ENCODE assay signal across 21 cellular contexts in the genomic region with DNA sequence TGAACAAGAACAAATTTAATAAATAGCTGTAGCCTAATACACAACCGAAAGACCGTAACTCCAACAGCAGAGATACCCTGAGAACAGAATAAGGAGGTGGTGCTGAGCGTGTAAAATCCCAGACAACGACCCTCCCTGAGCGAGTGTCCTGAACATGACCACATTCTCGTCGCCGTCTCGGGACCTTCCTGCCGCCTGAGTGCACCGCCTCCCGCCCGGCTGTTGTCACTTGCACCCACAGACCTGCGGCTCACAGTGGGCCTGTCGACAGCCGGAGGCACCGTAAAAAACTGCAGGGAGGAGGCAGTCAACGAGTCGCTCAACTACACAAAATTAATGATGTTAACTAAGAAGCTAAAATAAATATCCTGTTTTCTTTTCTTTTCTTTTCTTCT. TPM values are rescaled to one million over a fixed set of nuclear protein-coding genes. Genes with fewer than 3 reads are reported as not detected.
DNase-seq lines count a peak whose midpoint lies in the region; ATAC-seq and TF ChIP-seq lines count a peak whose summit lies in the region.
"Had no signal": no experiment of that assay in that cellular context is flagged by ENCODE, and none has a peak within 500 bp of the region (broad histone marks: within the 10 kb centered on the region; RNA-seq: fewer than 3 reads in every experiment).

No MANE protein-coding gene starts in this region.

- intact Hi-C loops in mammary epithelial cell (cut with micrococcal nuclease) = loop anchor here (1.0 kb wide), 1 partner anchor 26 kb away; no protein-coding TSS in a partner anchor

- no peaks in the 10 kb centered on the region for H3K36me3 Mint-ChIP-seq in T-helper 17 cell (ENCODE audit: low read depth)
- H3K36me3 Mint-ChIP-seq: activated naive CD8-positive, alpha-beta T cell treated with anti-CD3 and anti-CD28 coated beads for 36 hours; natural killer cell had no signal

- no peaks in the 10 kb centered on the region for H4K20me1 ChIP-seq in osteoblast (ENCODE audit: insufficient read depth, low read length)
- H4K20me1 ChIP-seq in mammary epithelial cell (ENCODE audit: insufficient read depth, low read length) = no peaks in the 10 kb centered on the region

- H3K4me2 ChIP-seq in osteoblast (ENCODE audit: insufficient read depth, low read length) = no peak overlapping the region
- H3K4me2 ChIP-seq in mammary epithelial cell (ENCODE audit: insufficient read depth, low read depth, low read length) = no peak overlapping the region

- H3K4me3 ChIP-seq in osteoblast (ENCODE audit: insufficient read depth, low read length) (no peak overlapping the region), mammary epithelial cell (replicated peaks in 1 of 3; ENCODE audit: insufficient read depth in 1 of 3, low read depth in 2 of 3, low read length in 3 of 3) (no peak overlapping the region)
- H3K4me3 ChIP-seq: prostate gland, spleen, stomach had no signal

- H3K4me1 ChIP-seq in osteoblast (ENCODE audit: insufficient read depth, low read length) (peaks cover 5% of the 10 kb centered on the region), mammary epithelial cell (ENCODE audit: insufficient read depth, low read length) (no peaks in the 10 kb centered on the region)
- H3K4me1 ChIP-seq: prostate gland had no signal

- DNase-seq in H4 (ENCODE audit: low spot score) (peak; percentile 1), MV-4-11 (lab: John Stamatoyannopoulos, UW) (peak; percentile 30), glomerular visceral epithelial cell (ENCODE audit: extremely low spot score) (peak; percentile 29), osteoblast (ENCODE audit: insufficient read length, low spot score, missing footprints) (peak; percentile 8), T-helper 17 cell (no peak), mammary epithelial cell (no peak), NCI-H446 treated with DMSO at 0.1 percent for 48 hours (lab: John Stamatoyannopoulos, UW) (no peak)
- DNase-seq: activated CD4-positive, alpha-beta T cell treated with anti-CD3 and anti-CD28 coated beads for 36 hours; activated naive CD8-positive, alpha-beta T cell treated with anti-CD3 and anti-CD28 coated beads for 36 hours; GOT3; natural killer cell; NCI-H1092; NCI-H2029; spleen; stimulated activated CD4-positive, alpha-beta T cell treated with anti-CD3 and anti-CD28 coated beads, Interleukin-4, amount 100 ng/mL, for 24 hours; stomach had no signal

- no peaks in the 10 kb centered on the region for H3K27me3 Mint-ChIP-seq in T-helper 17 cell
- H3K27me3 Mint-ChIP-seq: activated CD4-positive, alpha-beta T cell treated with anti-CD3 and anti-CD28 coated beads for 36 hours; activated naive CD8-positive, alpha-beta T cell treated with anti-CD3 and anti-CD28 coated beads for 36 hours had no signal

- WGBS in mammary epithelial cell (ENCODE audit: low coverage, missing lambda C conversion rate) = 94% methylated on average over 19 of the region's 19 CpGs

- H3K9me3 ChIP-seq in osteoblast (ENCODE audit: low read depth, low read length) (no peaks in the 10 kb centered on the region), T-helper 17 cell (ENCODE audit: control insufficient read depth, low read length, poor library complexity, severe bottlenecking) (no peaks in the 10 kb centered on the region), mammary epithelial cell (replicated peaks; ENCODE audit: insufficient read depth, low read length) (no peaks in the 10 kb centered on the region)
- H3K9me3 ChIP-seq: prostate gland, spleen, stomach had no signal

- H2AFZ ChIP-seq in osteoblast (ENCODE audit: low read length) (no peak overlapping the region), mammary epithelial cell (ENCODE audit: low read depth, low read length) (no peak overlapping the region)

- no peaks in the 10 kb centered on the region for H3K4me1 Mint-ChIP-seq in T-helper 17 cell
- H3K4me1 Mint-ChIP-seq: activated CD4-positive, alpha-beta T cell treated with anti-CD3 and anti-CD28 coated beads for 36 hours; activated naive CD8-positive, alpha-beta T cell treated with anti-CD3 and anti-CD28 coated beads for 36 hours; natural killer cell had no signal

- TF ChIP-seq CTCF in osteoblast (IDR thresholded peaks at IDR 0.05; ENCODE audit: extremely low read depth, low read depth, low read length) = no peak
- no peak for TF ChIP-seq CTCF in mammary epithelial cell (conservative IDR thresholded peaks at IDR 0.05 in 1 of 2, IDR thresholded peaks at IDR 0.05 in 1 of 2; ENCODE audit: extremely low read depth in 1 of 2, insufficient read depth in 1 of 2, low read depth in 1 of 2, low read length in 2 of 2)

- dilution Hi-C loops in mammary epithelial cell (cut with HindIII; ENCODE audit: low sequenced_read_pairs) = no loop called here

- ATAC-seq in GM21528 (IDR thresholded peaks at IDR 0.05; ENCODE audit: low FRiP score, unreplicated experiment) (no peak), T-helper 17 cell (no peak)
- ATAC-seq: activated CD4-positive, alpha-beta T cell treated with anti-CD3 and anti-CD28 coated beads for 36 hours; natural killer cell had no signal

- H3K27ac Mint-ChIP-seq in T-helper 17 cell = no peak overlapping the region
- H3K27ac Mint-ChIP-seq: activated CD4-positive, alpha-beta T cell treated with anti-CD3 and anti-CD28 coated beads for 36 hours; activated naive CD8-positive, alpha-beta T cell treated with anti-CD3 and anti-CD28 coated beads for 36 hours; natural killer cell had no signal

- H3K27me3 ChIP-seq in osteoblast (ENCODE audit: insufficient read depth, low read length) = no peaks in the 10 kb centered on the region
- peaks cover 7% of the 10 kb centered on the region for H3K27me3 ChIP-seq in mammary epithelial cell (ENCODE audit: insufficient read depth, low read length)
- H3K27me3 ChIP-seq: dorsolateral prefrontal cortex had no signal

- CTCF ChIA-PET in mammary epithelial cell (lab: Charles Lee; ENCODE audit: low non-redundant PET) = no interaction called here

- no peaks in the 10 kb centered on the region for H3K36me3 ChIP-seq in osteoblast (ENCODE audit: insufficient read depth, low read length)
- no peaks in the 10 kb centered on the region for H3K36me3 ChIP-seq in mammary epithelial cell (ENCODE audit: insufficient read depth, low read length)
- H3K36me3 ChIP-seq: prostate gland, spleen, stomach had no signal

- no peaks in the 10 kb centered on the region for H3K79me2 ChIP-seq in osteoblast (ENCODE audit: insufficient read depth, low read length)
- H3K79me2 ChIP-seq in mammary epithelial cell (ENCODE audit: insufficient read depth, low read length) = no peaks in the 10 kb centered on the region

- BruUV-seq in mammary epithelial cell (replicated peaks; lab: Mats Ljungman, UMichigan) = no TSS peak

- H3K27ac ChIP-seq in osteoblast (ENCODE audit: low read depth, low read length) (no peak overlapping the region), mammary epithelial cell (ENCODE audit: insufficient read depth, low read depth, low read length) (no peak overlapping the region)
- H3K27ac ChIP-seq: epithelial cell of prostate, prostate gland, spleen, stomach had no signal

- no peak overlapping the region for H3K9ac ChIP-seq in mammary epithelial cell (ENCODE audit: insufficient read depth, low read length)

- in situ Hi-C loops in mammary epithelial cell (cut with MboI; ENCODE audit: low sequenced_read_pairs in 2 of 2) = loop anchor here (10.0 kb wide), 2 partner anchors 125 to 455 kb away; no protein-coding TSS in a partner anchor

- no peak overlapping the region for H3K4me3 Mint-ChIP-seq in T-helper 17 cell
- H3K4me3 Mint-ChIP-seq: activated CD4-positive, alpha-beta T cell treated with anti-CD3 and anti-CD28 coated beads for 36 hours; activated naive CD8-positive, alpha-beta T cell treated with anti-CD3 and anti-CD28 coated beads for 36 hours; natural killer cell had no signal

RNA-seq across cellular contexts. Expression of gene GRTP1, which starts 35.8 kb away (rescaled TPM):
- 3.6 and 6.7 TPM in 2 replicates for total RNA-seq in H4 (2014; rRNA removed; shearing (Covaris generic))
- total RNA-seq in osteoblast = 0.29 and 0.36 TPM in 2 replicates
- total RNA-seq in T-helper 17 cell = under 1 TPM in 1 of 2 donors, not detected in 1; 0.57 TPM
- total RNA-seq in mammary epithelial cell = 1 to 10 TPM; 1.5 to 3.8 TPM
- polyA plus RNA-seq in mammary epithelial cell = 3.1 TPM
- polyA minus RNA-seq in mammary epithelial cell = not detected
- total RNA-seq: activated naive CD8-positive, alpha-beta T cell treated with anti-CD3 and anti-CD28 coated beads for 36 hours; natural killer cell; RPMI7951 had no signal

RNA-seq across cellular contexts. Expression of gene ADPRHL1, which starts 53.5 kb away (rescaled TPM):
- 0.23 and 1.3 TPM in 2 replicates for total RNA-seq in H4 (2014; rRNA removed; shearing (Covaris generic))
- total RNA-seq in osteoblast (3.8 and 5.1 TPM in 2 replicates), T-helper 17 cell (under 1 TPM; 0.21 to 0.94 TPM), mammary epithelial cell (1 to 10 TPM; 1.2 TPM)
- 1.1 TPM for polyA plus RNA-seq in mammary epithelial cell
- polyA minus RNA-seq in mammary epithelial cell = 1.2 TPM
- total RNA-seq: RPMI7951 had no signal

Comparison
In these comparisons a context has a peak if more than half of its experiments do, and no peak if none do; other contexts are left out.
1. DNase-seq: peak in H4 (single experiment), MV-4-11 (single experiment), glomerular visceral epithelial cell (single experiment) and osteoblast (single experiment); none in T-helper 17 cell (0 of 3), mammary epithelial cell (single experiment) and NCI-H446 treated with DMSO at 0.1 percent for 48 hours (single experiment).